In the genomic region with DNA sequence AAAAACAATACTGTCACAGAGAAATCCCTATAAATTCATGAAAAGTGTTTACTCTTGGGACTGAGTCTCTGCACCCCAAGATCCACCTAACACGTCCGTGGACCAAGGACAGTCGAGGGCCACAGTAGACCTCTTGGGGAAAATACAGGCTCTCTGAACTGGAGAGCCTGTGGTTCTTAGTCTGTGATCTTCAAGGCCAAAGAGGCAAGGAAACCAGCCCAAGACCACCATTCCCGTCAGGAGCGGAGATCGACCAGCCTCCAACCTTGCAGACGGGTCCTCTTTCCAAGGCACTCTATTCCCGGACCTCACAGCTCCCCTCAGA, we compare ENCODE assay signal across 8 cellular contexts. TPM values are rescaled to one million over a fixed set of nuclear protein-coding genes. Genes with fewer than 3 reads are reported as not detected.
A peak's percentile ranks its signal among the peaks of the same experiment; 100 is the strongest.
DNase-seq lines count a peak whose midpoint lies in the region; ATAC-seq, FAIRE-seq and TF ChIP-seq lines count a peak whose summit lies in the region.

No MANE protein-coding gene starts in this region.

- no peak for FAIRE-seq in GM12891 (lab: Jason Lieb, UNC)

- peaks cover 4% of the 10 kb centered on the region for H3K9me3 Mint-ChIP-seq in glutamatergic neuron (ENCODE audit: unreplicated experiment)

- H3K36me3 Mint-ChIP-seq in glutamatergic neuron (ENCODE audit: unreplicated experiment), result no peaks in the 10 kb centered on the region

- ATAC-seq in GM21576 (IDR thresholded peaks at IDR 0.05; ENCODE audit: unreplicated experiment), result peak; percentile 0
- no peak for ATAC-seq in GM18502 (IDR thresholded peaks at IDR 0.05; ENCODE audit: poor library complexity, unreplicated experiment)

- TF ChIP-seq CTCF in VCaP (conservative IDR thresholded peaks at IDR 0.05) (no peak), glutamatergic neuron (IDR thresholded peaks at IDR 0.05; ENCODE audit: partially characterized antibody, unreplicated experiment) (no peak)

- H3K4me3 ChIP-seq in skin epidermis, result peak overlapping the region; percentile 43 to 53 (median 49)

- no peak for DNase-seq in glutamatergic neuron
- DNase-seq in activated effector memory CD4-positive, alpha-beta T cell treated with anti-CD3 and anti-CD28 coated beads, Interleukin-2, amount 50 U/mL, for 16 hours, result no peak
- no peak for DNase-seq in GM12891 (ENCODE audit: insufficient read length, low spot score)
- DNase-seq in NCI-H1048 (lab: John Stamatoyannopoulos, UW), result no peak

- H3K4me1 Mint-ChIP-seq in glutamatergic neuron (ENCODE audit: low read depth, unreplicated experiment), result peaks cover 20% of the 10 kb centered on the region

- H3K27me3 Mint-ChIP-seq in glutamatergic neuron (ENCODE audit: unreplicated experiment), result peaks cover 6% of the 10 kb centered on the region

- H3K4me3 Mint-ChIP-seq in glutamatergic neuron (ENCODE audit: unreplicated experiment), result peak overlapping the region; percentile 84

- H3K27ac Mint-ChIP-seq in glutamatergic neuron (ENCODE audit: unreplicated experiment), result peak overlapping the region; percentile 69

- H3K27ac ChIP-seq in VCaP, result peak overlapping the region; percentile 98
- H3K27ac ChIP-seq in skin epidermis, result peak overlapping the region; percentile 25 to 94 (median 82)

- no peak for TF ChIP-seq POLR2A in GM12891 (IDR thresholded peaks at IDR 0.05; ENCODE audit: low read depth, low read length)

TF ChIP-seq in GM12891, 5 proteins besides CTCF, POLR2A, EP300 and RAD21:
- no peak for TF ChIP-seq POU2F2 (IDR thresholded peaks at IDR 0.05; ENCODE audit: low read depth, low read length)
- no peak for TF ChIP-seq PAX5 (IDR thresholded peaks at IDR 0.05; ENCODE audit: insufficient read depth, low read length, severe bottlenecking)
- TF ChIP-seq POLR2AphosphoS5 (IDR thresholded peaks at IDR 0.05; ENCODE audit: low read depth, low read length), result no peak
- no peak for TF ChIP-seq TAF1 (IDR thresholded peaks at IDR 0.05; ENCODE audit: low read depth, low read length)
- TF ChIP-seq SPI1 (IDR thresholded peaks at IDR 0.05; ENCODE audit: low read depth, low read length), result no peak

RNA-seq across cellular contexts. Expression of a gene that starts 1.6 kb away (rescaled TPM):
- 117 TPM for total RNA-seq in glutamatergic neuron (ENCODE audit: unreplicated experiment)
- polyA plus RNA-seq in GM12891 (2012; ENCODE audit: low read depth, missing spikeins), result 2.9 TPM

RNA-seq across cellular contexts. Expression of a gene that starts 40.8 kb away (rescaled TPM):
- 1,012 TPM for total RNA-seq in glutamatergic neuron (ENCODE audit: unreplicated experiment)
- polyA plus RNA-seq in GM12891 (2012; ENCODE audit: low read depth, missing spikeins), result 8.2 TPM
